In the genomic region with DNA sequence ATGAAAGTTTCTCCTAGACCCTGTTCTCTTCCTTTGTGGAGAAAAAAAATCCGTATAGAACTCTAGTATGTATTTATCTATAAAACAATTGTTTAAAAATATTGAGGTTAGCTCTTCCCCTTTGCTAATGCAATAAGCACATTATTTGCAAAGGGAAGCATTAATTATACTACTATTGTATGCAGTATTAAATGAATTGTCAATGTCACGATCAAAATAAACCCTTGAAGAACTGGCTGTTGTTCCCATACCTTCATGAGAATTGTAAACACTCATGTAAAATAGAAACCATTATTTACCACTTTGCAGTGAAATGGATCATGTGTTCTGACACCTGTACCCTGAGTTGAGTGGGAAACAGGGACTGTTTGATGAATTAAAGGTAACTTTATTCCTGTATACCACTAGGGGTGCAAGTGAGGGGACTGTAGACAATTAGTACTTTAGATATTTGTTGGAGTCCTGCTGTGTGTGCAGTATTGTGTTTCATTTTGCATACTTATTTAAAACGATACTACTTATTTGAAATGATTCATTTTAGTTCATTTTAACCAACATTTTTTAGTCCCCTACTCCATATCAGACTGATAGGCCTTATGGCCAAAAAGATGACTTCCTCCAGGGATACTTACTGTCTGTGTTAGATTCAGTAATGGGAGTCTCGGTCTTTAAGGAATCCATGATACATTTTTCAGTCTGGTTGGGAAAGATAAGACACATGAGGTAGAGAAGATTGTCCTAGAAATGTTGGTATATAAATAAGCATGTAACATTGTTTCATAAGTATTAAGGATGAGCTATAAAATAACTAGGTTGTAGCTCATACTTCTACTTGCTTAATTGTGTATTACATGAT, we compare ENCODE assay signal across 2 cellular contexts.
TF ChIP-seq lines count a peak whose summit lies in the region.

No MANE protein-coding gene starts in this region.

TF ChIP-seq in GM12878, 131 proteins besides CTCF, POLR2A, EP300 and RAD21:
- TF ChIP-seq, protein P1, sequence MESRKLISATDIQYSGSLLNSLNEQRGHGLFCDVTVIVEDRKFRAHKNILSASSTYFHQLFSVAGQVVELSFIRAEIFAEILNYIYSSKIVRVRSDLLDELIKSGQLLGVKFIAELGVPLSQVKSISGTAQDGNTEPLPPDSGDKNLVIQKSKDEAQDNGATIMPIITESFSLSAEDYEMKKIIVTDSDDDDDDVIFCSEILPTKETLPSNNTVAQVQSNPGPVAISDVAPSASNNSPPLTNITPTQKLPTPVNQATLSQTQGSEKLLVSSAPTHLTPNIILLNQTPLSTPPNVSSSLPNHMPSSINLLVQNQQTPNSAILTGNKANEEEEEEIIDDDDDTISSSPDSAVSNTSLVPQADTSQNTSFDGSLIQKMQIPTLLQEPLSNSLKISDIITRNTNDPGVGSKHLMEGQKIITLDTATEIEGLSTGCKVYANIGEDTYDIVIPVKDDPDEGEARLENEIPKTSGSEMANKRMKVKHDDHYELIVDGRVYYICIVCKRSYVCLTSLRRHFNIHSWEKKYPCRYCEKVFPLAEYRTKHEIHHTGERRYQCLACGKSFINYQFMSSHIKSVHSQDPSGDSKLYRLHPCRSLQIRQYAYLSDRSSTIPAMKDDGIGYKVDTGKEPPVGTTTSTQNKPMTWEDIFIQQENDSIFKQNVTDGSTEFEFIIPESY (IDR thresholded peaks at IDR 0.05) = no peak
- TF ChIP-seq SREBF1 (IDR thresholded peaks at IDR 0.05; ENCODE audit: low read length) = no peak

TF ChIP-seq in neural cell, 6 proteins besides CTCF, POLR2A, EP300 and RAD21:
- TF ChIP-seq POLR2AphosphoS5 (IDR thresholded peaks at IDR 0.05) (no peak), TAF1 (IDR thresholded peaks at IDR 0.05; ENCODE audit: low read depth) (no peak), MXI1 (conservative IDR thresholded peaks at IDR 0.05; ENCODE audit: poor library complexity, severe bottlenecking) (no peak), EZH2 (IDR thresholded peaks at IDR 0.05; ENCODE audit: borderline replicate concordance, insufficient read depth, low read length, poor library complexity, severe bottlenecking) (no peak), SMC3 (conservative IDR thresholded peaks at IDR 0.05; ENCODE audit: poor library complexity) (no peak)
- TF ChIP-seq, protein P2, sequence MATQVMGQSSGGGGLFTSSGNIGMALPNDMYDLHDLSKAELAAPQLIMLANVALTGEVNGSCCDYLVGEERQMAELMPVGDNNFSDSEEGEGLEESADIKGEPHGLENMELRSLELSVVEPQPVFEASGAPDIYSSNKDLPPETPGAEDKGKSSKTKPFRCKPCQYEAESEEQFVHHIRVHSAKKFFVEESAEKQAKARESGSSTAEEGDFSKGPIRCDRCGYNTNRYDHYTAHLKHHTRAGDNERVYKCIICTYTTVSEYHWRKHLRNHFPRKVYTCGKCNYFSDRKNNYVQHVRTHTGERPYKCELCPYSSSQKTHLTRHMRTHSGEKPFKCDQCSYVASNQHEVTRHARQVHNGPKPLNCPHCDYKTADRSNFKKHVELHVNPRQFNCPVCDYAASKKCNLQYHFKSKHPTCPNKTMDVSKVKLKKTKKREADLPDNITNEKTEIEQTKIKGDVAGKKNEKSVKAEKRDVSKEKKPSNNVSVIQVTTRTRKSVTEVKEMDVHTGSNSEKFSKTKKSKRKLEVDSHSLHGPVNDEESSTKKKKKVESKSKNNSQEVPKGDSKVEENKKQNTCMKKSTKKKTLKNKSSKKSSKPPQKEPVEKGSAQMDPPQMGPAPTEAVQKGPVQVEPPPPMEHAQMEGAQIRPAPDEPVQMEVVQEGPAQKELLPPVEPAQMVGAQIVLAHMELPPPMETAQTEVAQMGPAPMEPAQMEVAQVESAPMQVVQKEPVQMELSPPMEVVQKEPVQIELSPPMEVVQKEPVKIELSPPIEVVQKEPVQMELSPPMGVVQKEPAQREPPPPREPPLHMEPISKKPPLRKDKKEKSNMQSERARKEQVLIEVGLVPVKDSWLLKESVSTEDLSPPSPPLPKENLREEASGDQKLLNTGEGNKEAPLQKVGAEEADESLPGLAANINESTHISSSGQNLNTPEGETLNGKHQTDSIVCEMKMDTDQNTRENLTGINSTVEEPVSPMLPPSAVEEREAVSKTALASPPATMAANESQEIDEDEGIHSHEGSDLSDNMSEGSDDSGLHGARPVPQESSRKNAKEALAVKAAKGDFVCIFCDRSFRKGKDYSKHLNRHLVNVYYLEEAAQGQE (IDR thresholded peaks at IDR 0.05; ENCODE audit: borderline replicate concordance) = no peak
